ENCODE assay signal across 8 cellular contexts in the genomic region with DNA sequence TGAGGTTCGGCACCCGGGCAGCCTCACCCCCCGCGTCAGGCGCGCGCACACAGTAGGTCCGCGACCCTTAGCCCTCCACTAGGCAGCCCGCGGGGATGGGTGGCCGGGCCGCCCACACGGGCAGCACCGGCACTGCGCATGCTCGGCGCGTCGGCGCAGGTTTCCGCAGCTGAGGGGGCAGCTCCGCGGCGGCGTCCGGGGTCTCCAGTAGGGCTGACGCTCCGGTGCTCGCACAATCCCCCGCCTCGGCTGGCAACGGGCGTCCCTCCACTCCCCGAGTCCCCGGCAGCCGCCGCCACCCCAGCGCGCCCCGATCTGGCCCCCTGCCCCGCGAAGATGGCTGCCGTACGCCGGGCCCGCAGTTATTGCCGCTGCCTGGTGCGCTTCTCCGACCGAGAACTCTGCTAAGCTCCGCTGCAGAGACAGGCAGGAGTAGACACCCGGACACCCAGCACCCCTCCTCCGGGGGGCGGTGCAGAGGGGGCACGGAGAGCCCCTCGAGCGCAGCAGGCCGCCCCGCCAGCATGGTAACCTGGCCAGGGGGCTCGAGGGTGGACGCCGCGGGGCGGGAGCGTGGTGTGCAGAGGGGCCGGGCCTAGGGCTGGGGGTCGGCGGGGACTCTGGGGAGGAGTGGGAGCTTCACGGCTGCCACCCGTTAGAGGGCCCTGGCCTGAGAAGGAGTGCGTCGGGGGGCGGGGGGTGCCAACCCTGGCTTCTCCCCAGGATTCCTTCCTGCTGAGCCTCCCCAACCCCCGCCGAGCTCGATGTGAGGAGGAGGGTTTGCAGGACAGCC. TPM values are rescaled to one million over a fixed set of nuclear protein-coding genes. Genes with fewer than 3 reads are reported as not detected.
DNase-seq lines count a peak whose midpoint lies in the region; ATAC-seq, FAIRE-seq and TF ChIP-seq lines count a peak whose summit lies in the region.

TSS of gene FBXO9 (plus strand) at position 139 of the 793 bp plus-strand sequence. CDS start at position 525, 386 bp downstream.

- H4K20me1 ChIP-seq in endothelial cell of umbilical vein (replicated peaks; ENCODE audit: control insufficient read depth, extremely low read depth, insufficient read depth, low read length), result no peaks in the 10 kb centered on the region

- H2AFZ ChIP-seq in endothelial cell of umbilical vein (ENCODE audit: low read depth, low read length), result peak within 1 kb of the TSS; percentile 93

- intact Hi-C loops in endothelial cell of umbilical vein (cut with micrococcal nuclease), result loop anchor here (1.0 kb wide), 2 partner anchors 183 to 226 kb away; no protein-coding TSS in a partner anchor

- peak within 1 kb of the TSS; percentile 53 for H3K27ac ChIP-seq in endothelial cell of umbilical vein (ENCODE audit: insufficient read depth, low read depth, low read length)
- H3K27ac ChIP-seq in mucosa of rectum (ENCODE audit: low read depth in 2 of 2, low read length in 2 of 2), result peak within 1 kb of the TSS; percentile 81 to 86

- H3K27me3 ChIP-seq in endothelial cell of umbilical vein (ENCODE audit: control insufficient read depth in 2 of 2, insufficient read depth in 2 of 2, low read length in 2 of 2) (no peaks in the 10 kb centered on the region), mucosa of rectum (ENCODE audit: control insufficient read depth in 2 of 2, insufficient read depth in 2 of 2, low read length in 2 of 2) (no peaks in the 10 kb centered on the region)

- BruUV-seq in endothelial cell of umbilical vein (replicated peaks; lab: Mats Ljungman, UMichigan), result no TSS peak

- peak; percentile 8 for TF ChIP-seq POLR2A in endothelial cell of umbilical vein (IDR thresholded peaks at IDR 0.05; ENCODE audit: low read depth, low read length)

- peak within 1 kb of the TSS; percentile 83 to 87 (median 87) for H3K4me3 ChIP-seq in endothelial cell of umbilical vein (replicated peaks in 1 of 3; ENCODE audit: insufficient read depth in 1 of 3, low read depth in 1 of 3, low read length in 3 of 3)
- H3K4me3 ChIP-seq in mucosa of rectum (ENCODE audit: low read length in 2 of 2), result peak within 1 kb of the TSS; percentile 73 to 92

- DNase-seq in AG08395 (ENCODE audit: low spot score), result peak; percentile 83
- peak; percentile 82 for DNase-seq in NCI-H510A treated with DMSO at 0.1 percent for 48 hours (lab: John Stamatoyannopoulos, UW)
- DNase-seq in activated CD8-positive, alpha-beta memory T cell treated with anti-CD3 and anti-CD28 coated beads for 48 hours (ENCODE audit: low read depth in 2 of 3, low spot score in 2 of 3), result peak; percentile 47 to 69 (median 68)
- DNase-seq in endothelial cell of umbilical vein (ENCODE audit: low read depth, low spot score), result peak; percentile 66
- DNase-seq in stimulated activated CD8-positive, alpha-beta memory T cell treated with anti-CD3 and anti-CD28 coated beads, Interleukin-4, amount 100 ng/mL, for 48 hours, result peak; percentile 82

- CTCF ChIA-PET in endothelial cell of umbilical vein (lab: Charles Lee), result interaction anchor here (1.2 to 5.3 kb wide), 4 partner anchors 15 to 341 kb away, joined by 4 to 49 read pairs (median 6); partner anchors contain the start of gene GSTA4

- ATAC-seq in GM18858 (IDR thresholded peaks at IDR 0.05; ENCODE audit: unreplicated experiment) (peak; percentile 24), HG03060 (IDR thresholded peaks at IDR 0.05; ENCODE audit: low read depth, unreplicated experiment) (peak; percentile 16)

- H3K9ac ChIP-seq in endothelial cell of umbilical vein (replicated peaks; ENCODE audit: extremely low read depth, insufficient read depth, low read length) (peak within 1 kb of the TSS; percentile 70), mucosa of rectum (ENCODE audit: low read depth in 1 of 2, low read length in 2 of 2) (peak within 1 kb of the TSS; percentile 81 to 94)

- FAIRE-seq in endothelial cell of umbilical vein (lab: Jason Lieb, UNC), result peak; percentile 12

- peak within 1 kb of the TSS; percentile 63 for H3K4me2 ChIP-seq in endothelial cell of umbilical vein (ENCODE audit: insufficient read depth, low read length)

- no peaks in the 10 kb centered on the region for H3K9me3 ChIP-seq in endothelial cell of umbilical vein (replicated peaks; ENCODE audit: control insufficient read depth, insufficient read depth, low read length)
- no peaks in the 10 kb centered on the region for H3K9me3 ChIP-seq in mucosa of rectum (ENCODE audit: control insufficient read depth in 2 of 2, low read length in 2 of 2)

- H3K9me1 ChIP-seq in endothelial cell of umbilical vein (replicated peaks; ENCODE audit: control insufficient read depth, extremely low read depth, insufficient read depth, low read length), result no peaks in the 10 kb centered on the region

- POLR2A ChIA-PET in endothelial cell of umbilical vein (lab: Charles Lee), result interaction anchor here (0.8 to 1.3 kb wide), 2 partner anchors 71 to 237 kb away, joined by 4 to 5 read pairs; no protein-coding TSS in a partner anchor

- no peaks in the 10 kb centered on the region for H3K36me3 ChIP-seq in endothelial cell of umbilical vein (ENCODE audit: control insufficient read depth in 2 of 2, extremely low read depth in 1 of 2, insufficient read depth in 2 of 2, low read length in 2 of 2)
- H3K36me3 ChIP-seq in mucosa of rectum (ENCODE audit: control insufficient read depth in 2 of 2, insufficient read depth in 2 of 2, low read length in 2 of 2), result peaks cover 0 to 2% of the 10 kb centered on the region in 2 donors

- dilution Hi-C loops in endothelial cell of umbilical vein (cut with MboI; ENCODE audit: extremely low pct_ligation_motif_present, low sequenced_read_pairs), result no loop called here

- H3K79me2 ChIP-seq in endothelial cell of umbilical vein (ENCODE audit: control insufficient read depth, insufficient read depth, low read length), result peaks cover 18% of the 10 kb centered on the region

- H3K4me1 ChIP-seq in endothelial cell of umbilical vein (ENCODE audit: control insufficient read depth, extremely low read depth, insufficient read depth, low read length) (peaks cover 9% of the 10 kb centered on the region), mucosa of rectum (ENCODE audit: control insufficient read depth in 2 of 2, insufficient read depth in 2 of 2, low read length in 2 of 2) (peaks cover 13 to 26% of the 10 kb centered on the region in 2 donors)

- TF ChIP-seq CTCF in endothelial cell of umbilical vein (IDR thresholded peaks at IDR 0.05; ENCODE audit: extremely low read depth in 1 of 2, insufficient read depth in 1 of 2, low read depth in 1 of 2, low read length in 2 of 2), result no peak

TF ChIP-seq in endothelial cell of umbilical vein, 7 proteins besides CTCF, POLR2A, EP300 and RAD21:
- TF ChIP-seq POLR2AphosphoS5 (IDR thresholded peaks at IDR 0.05; ENCODE audit: insufficient read depth, low read depth, low read length) (peak; percentile 43), FOS (IDR thresholded peaks at IDR 0.05; ENCODE audit: borderline replicate concordance, insufficient read depth, low read length) (no peak)

RNA-seq across cellular contexts. Expression of gene FBXO9, which starts in this region (rescaled TPM):
- 58.9 and 67.3 TPM in 2 replicates for total RNA-seq in endothelial cell of umbilical vein
- 48.1 and 63.5 TPM in 2 replicates for polyA plus RNA-seq in endothelial cell of umbilical vein
- polyA plus RNA-seq in endothelial cell of umbilical vein (2011; cell fraction: cytosol; rRNA removed), result 30.5 and 46.4 TPM in 2 replicates
- 142 and 143 TPM in 2 replicates for polyA plus RNA-seq in endothelial cell of umbilical vein (2011; cell fraction: nucleus; rRNA removed)
- 28.1 and 47.1 TPM in 2 replicates for polyA plus RNA-seq in endothelial cell of umbilical vein (2012)
- polyA minus RNA-seq in endothelial cell of umbilical vein, result 66.1 and 77.9 TPM in 2 replicates
- polyA minus RNA-seq in endothelial cell of umbilical vein (2011; cell fraction: cytosol; rRNA and poly(A)+ RNA removed), result 36.6 TPM
- 30.5 and 45.9 TPM in 2 replicates for polyA minus RNA-seq in endothelial cell of umbilical vein (2011; cell fraction: nucleus; rRNA and poly(A)+ RNA removed)

Comparison
In these comparisons a context has a peak if more than half of its experiments do, and no peak if none do; other contexts are left out.
1. Peak in every context shown above with its lines: DNase-seq, ATAC-seq, H3K4me3 ChIP-seq and H3K27ac ChIP-seq.